In the genomic region with DNA sequence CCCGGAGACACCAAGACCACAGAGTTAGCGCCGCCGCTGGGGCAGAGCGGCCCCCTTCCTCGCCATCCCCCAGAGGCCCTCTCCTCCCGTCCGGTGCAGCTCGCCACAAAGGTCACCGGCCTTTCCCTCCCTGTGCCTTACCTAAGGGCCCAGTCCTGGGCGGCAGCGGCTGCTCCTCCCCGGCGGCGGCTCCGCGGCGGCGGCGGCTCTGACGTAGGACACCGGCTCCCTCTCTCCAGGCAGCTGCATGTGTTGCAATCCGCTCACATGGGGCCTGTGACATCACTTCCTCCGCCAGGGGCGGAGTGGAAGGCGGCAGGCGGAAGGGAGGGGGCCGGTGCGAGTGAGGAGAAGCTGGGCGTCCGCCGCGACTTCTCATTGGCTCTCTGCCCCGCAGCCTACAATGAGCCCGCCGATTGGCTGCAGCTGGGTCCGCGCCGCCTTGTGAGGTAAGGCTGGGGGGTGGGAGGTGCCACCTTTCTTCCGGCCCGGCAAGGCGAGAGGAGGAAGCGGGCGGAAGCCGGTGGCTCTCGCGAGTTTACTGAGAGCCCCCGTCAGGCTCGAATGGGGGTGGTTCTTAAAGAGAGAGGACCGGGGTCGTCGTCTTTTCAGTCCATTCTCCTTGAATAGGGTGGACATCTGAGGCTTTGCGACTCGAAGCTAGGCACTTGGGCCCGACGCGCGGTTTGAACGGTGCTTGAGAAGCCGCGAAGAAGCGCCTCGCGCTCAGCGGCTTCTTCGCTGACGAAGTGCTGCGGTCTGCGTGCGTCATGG, we compare ENCODE assay signal across 8 cellular contexts. TPM values are rescaled to one million over a fixed set of nuclear protein-coding genes. Genes with fewer than 3 reads are reported as not detected.
DNase-seq lines count a peak whose midpoint lies in the region; TF ChIP-seq lines count a peak whose summit lies in the region.

Gene ETF1 (minus strand): TSS at position 281 of the 774 bp plus-strand sequence. CDS start 318 bp downstream, outside the sequence.

- POLR2A ChIA-PET in activated CD8-positive, alpha-beta memory T cell treated with anti-CD3 and anti-CD28 coated beads for 36 hours (lab: Charles Lee): interaction anchor here (0.5 to 4.0 kb wide), 14 partner anchors 9 to 799 kb away, joined by 3 to 27 read pairs (median 6); partner anchors contain the start of genes CDC25C, EGR1, FAM53C and HSPA9

- no peak for TF ChIP-seq CTCF in GM20000 (IDR thresholded peaks at IDR 0.05; ENCODE audit: extremely low read depth, missing control alignments)

- DNase-seq in CMK (ENCODE audit: low read depth): peak; percentile 91
- peak; percentile 96 for DNase-seq in GM20000 (ENCODE audit: low spot score)
- DNase-seq in HT-29 (ENCODE audit: low spot score): peak; percentile 99
- DNase-seq in NOMO-1 (lab: John Stamatoyannopoulos, UW; ENCODE audit: unreplicated experiment in 2 of 2): peak; percentile 98 to 99
- DNase-seq in effector CD8-positive, alpha-beta T cell (lab: John Stamatoyannopoulos, UW): peak; percentile 99
- peak; percentile 100 for DNase-seq in lung microvascular endothelial cell (ENCODE audit: low read depth in 2 of 2)
- DNase-seq in stimulated activated CD4-positive, alpha-beta T cell treated with anti-CD3 and anti-CD28 coated beads, TNF-alpha, amount 100 ng/mL, for 48 hours (ENCODE audit: low read depth in 3 of 3): peak; percentile 98 to 100 (median 99)

- CTCF ChIA-PET in activated CD8-positive, alpha-beta memory T cell treated with anti-CD3 and anti-CD28 coated beads for 36 hours (lab: Charles Lee): interaction anchor here (0.6 to 2.0 kb wide), 8 partner anchors 10 to 191 kb away, joined by 3 to 7 read pairs (median 4); partner anchors contain the start of genes HSPA9 and KDM3B

RNA-seq across cellular contexts. Expression of gene ETF1, which starts in this region (rescaled TPM):
- 75.0 and 81.0 TPM in 2 replicates for total RNA-seq in HT-29 (2014; rRNA removed; shearing (Covaris generic))
- total RNA-seq in activated CD8-positive, alpha-beta memory T cell treated with anti-CD3 and anti-CD28 coated beads for 36 hours: 100 to 1,000 TPM; 246 to 247 TPM
- total RNA-seq in lung microvascular endothelial cell: 71.3 and 76.0 TPM in 2 replicates

Comparison
In these comparisons a context has a peak if more than half of its experiments do, and no peak if none do; other contexts are left out.
1. Peak in every context shown above with its lines: DNase-seq.